9 cellular contexts compared by ENCODE assay signal in genomic region chr1:241611063-241611462, GRCh38. TPM values are rescaled to one million over a fixed set of nuclear protein-coding genes. Genes with fewer than 3 reads are reported as not detected.
DNase-seq lines count a peak whose midpoint lies in the region; ATAC-seq and TF ChIP-seq lines count a peak whose summit lies in the region.
"Had no signal": no experiment of that assay in that cellular context is flagged by ENCODE, and none has a peak within 500 bp of the region (broad histone marks: within the 10 kb centered on the region; RNA-seq: fewer than 3 reads in every experiment).

No MANE protein-coding gene starts in this region.

- H3K36me3 ChIP-seq in ascending aorta, result no peaks in the 10 kb centered on the region

- H3K36me3 Mint-ChIP-seq in stimulated activated effector memory CD8-positive, alpha-beta T cell treated with anti-CD3 and anti-CD28 coated beads, Interleukin-12 subunit alpha, Interleukin-12 subunit beta, amount 100 ng/mL, for 72 hours, result no peaks in the 10 kb centered on the region
- H3K36me3 Mint-ChIP-seq in T-helper 2 cell treated with Interferon-gamma antibody and Interleukin-4, amounts not matched to agents 5 μg/mL and 100 μg/mL, for 36 hours (ENCODE audit: low read depth), result no peaks in the 10 kb centered on the region
- H3K36me3 Mint-ChIP-seq: activated naive CD8-positive, alpha-beta T cell had no signal

- no peaks in the 10 kb centered on the region for H3K9me3 ChIP-seq in ascending aorta

- no peaks in the 10 kb centered on the region for H3K27me3 ChIP-seq in ascending aorta

- H3K27me3 Mint-ChIP-seq in T-helper 2 cell treated with Interferon-gamma antibody and Interleukin-4, amounts not matched to agents 5 μg/mL and 100 μg/mL, for 36 hours (ENCODE audit: low read depth), result no peaks in the 10 kb centered on the region
- H3K27me3 Mint-ChIP-seq: activated naive CD8-positive, alpha-beta T cell had no signal

- no peak overlapping the region for H3K27ac ChIP-seq in ascending aorta

- intact Hi-C loops in ascending aorta (cut with DNase I), result loop anchor here (1.0 kb wide), 1 partner anchor 223 kb away; no protein-coding TSS in a partner anchor

- no peak overlapping the region for H3K4me3 ChIP-seq in ascending aorta

- peaks cover 13% of the 10 kb centered on the region for H3K4me1 Mint-ChIP-seq in stimulated activated effector memory CD8-positive, alpha-beta T cell treated with anti-CD3 and anti-CD28 coated beads, Interleukin-12 subunit alpha, Interleukin-12 subunit beta, amount 100 ng/mL, for 72 hours
- peaks cover 4% of the 10 kb centered on the region for H3K4me1 Mint-ChIP-seq in T-helper 2 cell treated with Interferon-gamma antibody and Interleukin-4, amounts not matched to agents 5 μg/mL and 100 μg/mL, for 36 hours (ENCODE audit: low read depth)

- TF ChIP-seq CTCF in ascending aorta (IDR thresholded peaks at IDR 0.05), result peak; percentile 58 to 75 (median 60)

- no peaks in the 10 kb centered on the region for H3K4me1 ChIP-seq in ascending aorta

- peak; percentile 75 for ATAC-seq in GM19328 (IDR thresholded peaks at IDR 0.05; ENCODE audit: unreplicated experiment)
- peak; percentile 87 for ATAC-seq in HG03196 (IDR thresholded peaks at IDR 0.05; ENCODE audit: unreplicated experiment)
- ATAC-seq in stimulated activated effector memory CD8-positive, alpha-beta T cell treated with anti-CD3 and anti-CD28 coated beads, Interleukin-12 subunit alpha, Interleukin-12 subunit beta, amount 100 ng/mL, for 72 hours, result peak; percentile 63

- DNase-seq in DMS53 (lab: John Stamatoyannopoulos, UW), result peak; percentile 90
- DNase-seq in NCI-H446 treated with DMSO at 0.1 percent for 48 hours (lab: John Stamatoyannopoulos, UW), result peak; percentile 43
- no peak for DNase-seq in ascending aorta (ENCODE audit: low spot score in 2 of 2)
- DNase-seq in iPS DF 19.7 (ENCODE audit: low read depth, low spot score), result peak; percentile 23
- DNase-seq in stimulated activated effector memory CD8-positive, alpha-beta T cell treated with anti-CD3 and anti-CD28 coated beads, Interleukin-12 subunit alpha, Interleukin-12 subunit beta, amount 100 ng/mL, for 72 hours (ENCODE audit: low spot score in 2 of 2), result no peak
- no peak for DNase-seq in T-helper 2 cell treated with Interferon-gamma antibody and Interleukin-4, amounts not matched to agents 5 μg/mL and 100 μg/mL, for 36 hours (ENCODE audit: low spot score)

- H3K9me3 Mint-ChIP-seq in stimulated activated effector memory CD8-positive, alpha-beta T cell treated with anti-CD3 and anti-CD28 coated beads, Interleukin-12 subunit alpha, Interleukin-12 subunit beta, amount 100 ng/mL, for 72 hours, result no peaks in the 10 kb centered on the region
- no peaks in the 10 kb centered on the region for H3K9me3 Mint-ChIP-seq in T-helper 2 cell treated with Interferon-gamma antibody and Interleukin-4, amounts not matched to agents 5 μg/mL and 100 μg/mL, for 36 hours

- H3K27ac Mint-ChIP-seq in stimulated activated effector memory CD8-positive, alpha-beta T cell treated with anti-CD3 and anti-CD28 coated beads, Interleukin-12 subunit alpha, Interleukin-12 subunit beta, amount 100 ng/mL, for 72 hours, result no peak overlapping the region
- no peak overlapping the region for H3K27ac Mint-ChIP-seq in T-helper 2 cell treated with Interferon-gamma antibody and Interleukin-4, amounts not matched to agents 5 μg/mL and 100 μg/mL, for 36 hours
- H3K27ac Mint-ChIP-seq: activated naive CD8-positive, alpha-beta T cell had no signal

- H3K4me3 Mint-ChIP-seq in stimulated activated effector memory CD8-positive, alpha-beta T cell treated with anti-CD3 and anti-CD28 coated beads, Interleukin-12 subunit alpha, Interleukin-12 subunit beta, amount 100 ng/mL, for 72 hours, result no peak overlapping the region
- H3K4me3 Mint-ChIP-seq in T-helper 2 cell treated with Interferon-gamma antibody and Interleukin-4, amounts not matched to agents 5 μg/mL and 100 μg/mL, for 36 hours, result no peak overlapping the region
- H3K4me3 Mint-ChIP-seq: activated naive CD8-positive, alpha-beta T cell had no signal

RNA-seq across cellular contexts. Expression of gene CHML, which starts 29.1 kb away (rescaled TPM):
- 1.2 TPM for total RNA-seq in ascending aorta

RNA-seq across cellular contexts. Expression of gene OPN3, which starts 29.1 kb away (rescaled TPM):
- 9.0 TPM for total RNA-seq in ascending aorta

RNA-seq across cellular contexts. Expression of gene WDR64, which starts 41.0 kb away (rescaled TPM):
- total RNA-seq in ascending aorta, result not detected

Comparison
In these comparisons a context has a peak if more than half of its experiments do, and no peak if none do; other contexts are left out.
1. DNase-seq: peak in DMS53 (single experiment), NCI-H446 treated with DMSO at 0.1 percent for 48 hours (single experiment) and iPS DF 19.7 (single experiment); none in ascending aorta (0 of 2), stimulated activated effector memory CD8-positive, alpha-beta T cell treated with anti-CD3 and anti-CD28 coated beads, Interleukin-12 subunit alpha, Interleukin-12 subunit beta, amount 100 ng/mL, for 72 hours (0 of 2) and T-helper 2 cell treated with Interferon-gamma antibody and Interleukin-4, amounts not matched to agents 5 μg/mL and 100 μg/mL, for 36 hours (single experiment).
2. Peak in every context shown above with its lines, with median percentiles within 50 percentile points of each other: ATAC-seq.